In genomic region chr5:123778641-123779040, GRCh38 we compare ENCODE assay signal across 1 cellular context.
TF ChIP-seq lines count a peak whose summit lies in the region.

No MANE protein-coding gene starts in this region.

TF ChIP-seq in GM23338, 12 proteins besides CTCF, POLR2A, EP300 and RAD21:
- no peak for TF ChIP-seq ZNF462 (CRISPR knock-in tag; IDR thresholded peaks at IDR 0.05)
- no peak for TF ChIP-seq POLR2AphosphoS5 (IDR thresholded peaks at IDR 0.05; ENCODE audit: low read depth)
- no peak for TF ChIP-seq CREB1 (CRISPR knock-in tag; IDR thresholded peaks at IDR 0.05; ENCODE audit: low read depth)
- no peak for TF ChIP-seq NANOG (IDR thresholded peaks at IDR 0.05; ENCODE audit: borderline replicate concordance)
- TF ChIP-seq EZH2phosphoT487 (IDR thresholded peaks at IDR 0.05; ENCODE audit: unreplicated experiment), result no peak
- TF ChIP-seq ZNF331 (CRISPR knock-in tag; IDR thresholded peaks at IDR 0.05; ENCODE audit: low read depth), result no peak
- no peak for TF ChIP-seq STAT1 (IDR thresholded peaks at IDR 0.05; ENCODE audit: unreplicated experiment)
- TF ChIP-seq JUNB (IDR thresholded peaks at IDR 0.05; ENCODE audit: unreplicated experiment), result no peak
- no peak for TF ChIP-seq ZNF114 (CRISPR knock-in tag; IDR thresholded peaks at IDR 0.05)
- TF ChIP-seq ETS1 (IDR thresholded peaks at IDR 0.05), result no peak
- TF ChIP-seq REST (IDR thresholded peaks at IDR 0.05; ENCODE audit: unreplicated experiment), result no peak
- TF ChIP-seq EZH2 (IDR thresholded peaks at IDR 0.05; ENCODE audit: low read depth, unreplicated experiment), result no peak
